8 cellular contexts compared by ENCODE assay signal in the genomic region with DNA sequence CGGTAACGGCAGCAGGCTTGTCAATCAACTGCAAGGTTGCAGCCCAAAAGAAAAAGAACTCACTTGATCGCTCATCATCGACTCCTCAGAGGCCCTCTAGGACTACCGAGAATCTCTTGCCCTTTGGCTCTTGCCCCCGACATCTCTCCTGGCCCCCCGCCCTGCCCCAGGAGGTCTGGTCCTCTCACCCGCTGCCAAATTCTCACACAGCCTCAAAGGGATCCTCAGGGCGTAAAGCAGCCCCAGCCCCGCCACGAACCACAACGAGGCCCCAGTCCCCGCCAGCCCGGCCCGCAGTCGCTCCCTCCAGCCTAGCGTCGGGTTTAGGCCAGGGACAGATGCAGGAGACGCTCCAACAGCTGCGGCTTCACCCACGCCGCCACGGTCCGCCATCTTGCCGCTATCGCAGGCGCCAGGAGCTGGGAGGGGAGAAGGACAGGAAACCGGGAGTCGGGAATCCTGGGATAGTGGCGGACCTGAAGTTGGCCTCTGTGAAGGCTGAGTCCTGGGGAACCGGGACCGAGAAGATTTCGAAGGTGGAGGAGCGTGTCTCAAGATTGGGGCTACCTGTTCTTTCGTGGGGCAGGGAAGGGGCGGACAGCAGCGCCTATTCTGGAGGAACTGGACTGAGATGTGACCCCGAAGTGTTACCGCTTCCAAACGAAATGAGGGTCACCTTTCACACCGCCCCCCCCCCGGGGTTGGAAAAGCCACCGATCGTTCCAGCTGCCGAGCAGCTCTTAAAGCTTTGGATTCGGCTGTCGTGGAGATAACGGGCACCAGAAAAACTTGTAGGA. TPM values are rescaled to one million over a fixed set of nuclear protein-coding genes. Genes with fewer than 3 reads are reported as not detected.
DNase-seq lines count a peak whose midpoint lies in the region; ATAC-seq, FAIRE-seq and TF ChIP-seq lines count a peak whose summit lies in the region.

A gene with protein sequence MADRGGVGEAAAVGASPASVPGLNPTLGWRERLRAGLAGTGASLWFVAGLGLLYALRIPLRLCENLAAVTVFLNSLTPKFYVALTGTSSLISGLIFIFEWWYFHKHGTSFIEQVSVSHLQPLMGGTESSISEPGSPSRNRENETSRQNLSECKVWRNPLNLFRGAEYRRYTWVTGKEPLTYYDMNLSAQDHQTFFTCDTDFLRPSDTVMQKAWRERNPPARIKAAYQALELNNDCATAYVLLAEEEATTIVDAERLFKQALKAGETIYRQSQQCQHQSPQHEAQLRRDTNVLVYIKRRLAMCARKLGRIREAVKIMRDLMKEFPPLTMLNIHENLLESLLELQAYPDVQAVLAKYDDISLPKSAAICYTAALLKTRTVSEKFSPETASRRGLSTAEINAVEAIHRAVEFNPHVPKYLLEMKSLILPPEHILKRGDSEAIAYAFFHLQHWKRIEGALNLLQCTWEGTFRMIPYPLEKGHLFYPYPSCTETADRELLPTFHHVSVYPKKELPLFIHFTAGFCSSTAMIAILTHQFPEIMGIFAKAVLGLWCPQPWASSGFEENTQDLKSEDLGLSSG (minus strand): TSS at position 421 of the 797 bp plus-strand sequence. CDS start 28 bp downstream, at position 393.

- no peaks in the 10 kb centered on the region for H3K27me3 ChIP-seq in BLaER1 treated with 17β-estradiol and CSF1 and Interleukin-3, amounts not matched to agents 10 nM and 100 nM
- no peaks in the 10 kb centered on the region for H3K27me3 ChIP-seq in left lung

- H4K20me1 ChIP-seq in BLaER1 treated with 17β-estradiol and CSF1 and Interleukin-3, amounts not matched to agents 10 nM and 100 nM, result peaks cover 32 to 37% (median 37%) of the 10 kb centered on the region in 11 experiments

- H3K36me3 ChIP-seq in BLaER1 treated with 17β-estradiol and CSF1 and Interleukin-3, amounts not matched to agents 10 nM and 100 nM, result peaks cover 10 to 40% (median 25%) of the 10 kb centered on the region in 11 experiments; a peak in 20 of 22 replicates
- H3K36me3 ChIP-seq in left lung, result peaks cover 0 to 20% of the 10 kb centered on the region in 2 donors

- peak within 1 kb of the TSS; percentile 76 to 97 (median 88) for H3K4me3 ChIP-seq in BLaER1 treated with 17β-estradiol and CSF1 and Interleukin-3, amounts not matched to agents 10 nM and 100 nM
- peak within 1 kb of the TSS; percentile 86 to 89 for H3K4me3 ChIP-seq in left lung

- peaks cover 29 to 45% (median 38%) of the 10 kb centered on the region in 10 experiments for H3K4me1 ChIP-seq in BLaER1 treated with 17β-estradiol and CSF1 and Interleukin-3, amounts not matched to agents 10 nM and 100 nM
- H3K4me1 ChIP-seq in left lung, result peaks cover 26 to 52% of the 10 kb centered on the region in 2 donors

- ATAC-seq in left lung (peak; percentile 84), GM18502 (IDR thresholded peaks at IDR 0.05; ENCODE audit: poor library complexity, unreplicated experiment) (no peak)

- H3K27ac ChIP-seq in BLaER1 treated with 17β-estradiol and CSF1 and Interleukin-3, amounts not matched to agents 10 nM and 100 nM, result peak within 1 kb of the TSS; percentile 97 to 100 (median 99)
- H3K27ac ChIP-seq in left lung, result peak within 1 kb of the TSS; percentile 98 to 99

- TF ChIP-seq POLR2A in H54 (IDR thresholded peaks at IDR 0.05; ENCODE audit: low read depth, low read length), result peak; percentile 88

- no peaks in the 10 kb centered on the region for H3K9me3 ChIP-seq in BLaER1 treated with 17β-estradiol and CSF1 and Interleukin-3, amounts not matched to agents 10 nM and 100 nM (replicated peaks in 1 of 11)
- H3K9me3 ChIP-seq in left lung, result no peaks in the 10 kb centered on the region

- no peak for FAIRE-seq in H54 (lab: Jason Lieb, UNC)

- H3K4me2 ChIP-seq in BLaER1 treated with 17β-estradiol and CSF1 and Interleukin-3, amounts not matched to agents 10 nM and 100 nM, result peak within 1 kb of the TSS; percentile 76 to 99 (median 93)

- DNase-seq in H54 (ENCODE audit: insufficient read length, low spot score) (peak; percentile 41), NCI-H226 (peak; percentile 67), dermis blood vessel endothelial cell (peak; percentile 88), left lung (peak; percentile 81 to 91)
- DNase-seq in activated CD4-positive, alpha-beta T cell treated with anti-CD3 and anti-CD28 coated beads, Interleukin-2, amount 50 U/mL, for 48 hours, result peak; percentile 56 to 64
- peak; percentile 59 to 62 for DNase-seq in stimulated activated CD4-positive, alpha-beta T cell treated with anti-CD3 and anti-CD28 coated beads, Interleukin-2, amount 100 ng/mL, for 24 hours

- intact Hi-C loops in left lung (cut with DNase I), result loop anchor here in 1 of 2 donors (10.0 kb wide), 1 partner anchor 114 kb away; a partner anchor contains a TSS

- H3K9ac ChIP-seq in BLaER1 treated with 17β-estradiol and CSF1 and Interleukin-3, amounts not matched to agents 10 nM and 100 nM, result peak within 1 kb of the TSS; percentile 94 to 100 (median 98)

- no peak for TF ChIP-seq CTCF in left lung (IDR thresholded peaks at IDR 0.05)

RNA-seq across cellular contexts. Expression of the gene that starts here (rescaled TPM):
- total RNA-seq in dermis blood vessel endothelial cell, result 11.4 and 18.4 TPM in 2 replicates
- 10 to 100 TPM; 15.9 to 23.6 TPM for total RNA-seq in left lung
